In genomic region chr12:80017261-80017870, GRCh38 we compare ENCODE assay signal across 27 cellular contexts.
A peak's percentile ranks its signal among the peaks of the same experiment; 100 is the strongest.
DNase-seq lines count a peak whose midpoint lies in the region; FAIRE-seq and TF ChIP-seq lines count a peak whose summit lies in the region.
"Had no signal": no experiment of that assay in that cellular context is flagged by ENCODE, and none has a peak within 500 bp of the region (broad histone marks: within the 10 kb centered on the region; RNA-seq: fewer than 3 reads in every experiment).

No MANE protein-coding gene starts in this region.

- FAIRE-seq in H1 (lab: Jason Lieb, UNC): no peak
- FAIRE-seq: endothelial cell of umbilical vein, small intestine had no signal

- no peak overlapping the region for H3K27ac ChIP-seq in H1 (ENCODE audit: low read depth, low read length)
- peak overlapping the region; percentile 74 for H3K27ac ChIP-seq in muscle layer of colon (ENCODE audit: low read depth, low read length)
- peak overlapping the region; percentile 24 to 69 (median 48) for H3K27ac ChIP-seq in transverse colon

- TF ChIP-seq RAD21 in H1 (IDR thresholded peaks at IDR 0.05 in 1 of 2, conservative IDR thresholded peaks at IDR 0.05 in 1 of 2; ENCODE audit: low read depth in 2 of 2, low read length in 2 of 2): no peak

- no peaks in the 10 kb centered on the region for H3K36me3 ChIP-seq in H1 (ENCODE audit: control insufficient read depth in 2 of 4, insufficient read depth in 4 of 4, low read length in 3 of 4)
- no peaks in the 10 kb centered on the region for H3K36me3 ChIP-seq in muscle layer of colon (ENCODE audit: insufficient read depth, low read length)
- no peaks in the 10 kb centered on the region for H3K36me3 ChIP-seq in transverse colon
- H3K36me3 ChIP-seq: heart left ventricle, MG63, Peyer's patch, tibial nerve had no signal

- H2AK5ac ChIP-seq in H1 (ENCODE audit: low read depth, low read length): no peak overlapping the region

- WGBS in H1 (ENCODE audit: extremely low coverage in 1 of 2, insufficient coverage in 1 of 2, insufficient read length in 1 of 2, insufficient replicate concordance in 2 of 2, low coverage in 1 of 2, low lambda C conversion rate in 2 of 2, missing lambda C conversion rate in 1 of 2), 2 experiments: 95% methylated on average over 1 of the region's 1 CpG; no CpG with 5 or more reads in 1 of the 2 experiments
- 44 to 67% methylated on average over 1 of the region's 1 CpG for WGBS in transverse colon (ENCODE audit: low coverage in 1 of 2), 2 donors
- 50 to 56% methylated on average over 1 of the region's 1 CpG for WGBS in lower leg skin, 2 donors

- in situ Hi-C loops in SK-MEL-5 (cut with HindIII; ENCODE audit: low pct_unique_long_range_greater_than_20kb, low sequenced_read_pairs) (no loop called here), transverse colon (cut with MboI; ENCODE audit: low pct_ligation_motif_present in 1 of 4, low pct_unique_long_range_greater_than_20kb in 1 of 4, low sequenced_read_pairs in 3 of 4) (no loop called here)

- H3K4me2 ChIP-seq in H1 (ENCODE audit: insufficient read depth in 1 of 2, low read depth in 2 of 2, low read length in 2 of 2): no peak overlapping the region

- H3K23me2 ChIP-seq in H1 (ENCODE audit: low read depth, low read length): no peaks in the 10 kb centered on the region

- H4K8ac ChIP-seq in H1 (ENCODE audit: extremely low read depth, insufficient read depth, low read length): no peak overlapping the region

- H3K4me3 ChIP-seq in H1 (ENCODE audit: extremely low read depth in 1 of 4, insufficient read depth in 2 of 4, low read depth in 3 of 4, low read length in 4 of 4) (no peak overlapping the region), muscle layer of colon (ENCODE audit: low read depth in 1 of 2, low read length in 2 of 2) (peak overlapping the region in 1 of 2 donors; percentile 4), transverse colon (no peak overlapping the region), lower leg skin (ENCODE audit: low read depth, poor library complexity, severe bottlenecking) (no peak overlapping the region)
- H3K4me3 ChIP-seq: heart left ventricle, MG63, Peyer's patch, tibial nerve had no signal

- 0 out of 2 replicates have a peak overlapping the region, but pooled peaks have one; percentile 24 for H2AFZ ChIP-seq in H1 (ENCODE audit: low read length)

- POLR2A ChIA-PET in H1 (lab: Charles Lee; ENCODE audit: partially characterized antibody) (no interaction called here), HEK293T (lab: Yijun Ruan, JAX) (no interaction called here)

- H4K5ac ChIP-seq in H1 (ENCODE audit: insufficient read length, low read depth, low read length): no peak overlapping the region

- CTCF ChIA-PET in H1 (lab: Charles Lee; ENCODE audit: partially characterized antibody): no interaction called here
- CTCF ChIA-PET in HEK293T (lab: Yijun Ruan, JAX): no interaction called here

- peaks cover 0 to 4% (median 0%) of the 10 kb centered on the region in 4 experiments; a peak in 2 of 7 replicates for H3K4me1 ChIP-seq in H1 (replicated peaks in 1 of 4; ENCODE audit: control insufficient read depth in 3 of 4, insufficient read depth in 4 of 4, low read length in 3 of 4)
- H3K4me1 ChIP-seq in muscle layer of colon (ENCODE audit: insufficient read depth, low read length): peaks cover 24% of the 10 kb centered on the region
- H3K4me1 ChIP-seq in transverse colon: peaks cover 0 to 11% (median 0%) of the 10 kb centered on the region in 4 donors
- H3K4me1 ChIP-seq: Peyer's patch had no signal

- no peaks in the 10 kb centered on the region for H3K79me2 ChIP-seq in H1 (ENCODE audit: control insufficient read depth in 1 of 2, insufficient read depth in 2 of 2, low read length in 2 of 2)

- no peak overlapping the region for H3K18ac ChIP-seq in H1 (ENCODE audit: extremely low read depth, low read length)

- H4K91ac ChIP-seq in H1 (replicated peaks; ENCODE audit: insufficient read length, low read length): no peak overlapping the region

- intact Hi-C loops in transverse colon (cut with DNase I; ENCODE audit: low total_unique reads) (no loop called here), lower leg skin (cut with DNase I; ENCODE audit: low total_unique reads) (no loop called here)

- H2BK15ac ChIP-seq in H1 (ENCODE audit: low read length): no peak overlapping the region

- TF ChIP-seq POLR2A in H1 (IDR thresholded peaks at IDR 0.05; ENCODE audit: control extremely low read depth in 1 of 2, low read depth in 2 of 2, low read length in 2 of 2): no peak
- no peak for TF ChIP-seq POLR2A in transverse colon (IDR thresholded peaks at IDR 0.05)
- TF ChIP-seq POLR2A in lower leg skin (IDR thresholded peaks at IDR 0.05): no peak

- TF ChIP-seq CTCF in H1 (IDR thresholded peaks at IDR 0.05; ENCODE audit: control extremely low read depth in 1 of 3, insufficient read depth in 1 of 3, low read depth in 1 of 3, low read length in 3 of 3) (no peak), transverse colon (IDR thresholded peaks at IDR 0.05) (no peak), lower leg skin (IDR thresholded peaks at IDR 0.05) (no peak)

- H3K4ac ChIP-seq in H1 (replicated peaks; ENCODE audit: insufficient read length, low read depth, low read length): no peak overlapping the region

- no peaks in the 10 kb centered on the region for H4K20me1 ChIP-seq in H1 (replicated peaks in 1 of 2; ENCODE audit: control insufficient read depth in 1 of 2, insufficient read depth in 2 of 2, low read length in 2 of 2)

- no peak overlapping the region for H2BK12ac ChIP-seq in H1 (ENCODE audit: low read depth, low read length)

- H3K79me1 ChIP-seq in H1 (ENCODE audit: low read depth, low read length): no peaks in the 10 kb centered on the region

- no peaks in the 10 kb centered on the region for H3K27me3 ChIP-seq in H1 (replicated peaks in 1 of 4; ENCODE audit: control insufficient read depth in 3 of 4, extremely low read depth in 1 of 4, insufficient read depth in 3 of 4, low read length in 3 of 4)
- no peaks in the 10 kb centered on the region for H3K27me3 ChIP-seq in muscle layer of colon (ENCODE audit: control insufficient read depth in 1 of 2, insufficient read depth in 2 of 2, low read length in 2 of 2)
- H3K27me3 ChIP-seq in transverse colon: no peaks in the 10 kb centered on the region
- H3K27me3 ChIP-seq: heart left ventricle, MG63, Peyer's patch, tibial nerve had no signal

- H3K56ac ChIP-seq in H1 (replicated peaks; ENCODE audit: insufficient read length, low read depth, low read length): no peak overlapping the region

- TF ChIP-seq EP300 in H1 (IDR thresholded peaks at IDR 0.05; ENCODE audit: borderline replicate concordance in 1 of 2, low read depth in 2 of 2, low read length in 2 of 2) (no peak), transverse colon (IDR thresholded peaks at IDR 0.05; ENCODE audit: low read depth) (no peak)

- H3K14ac ChIP-seq in H1 (ENCODE audit: insufficient read length): no peak overlapping the region

- no peak overlapping the region for H2BK20ac ChIP-seq in H1 (ENCODE audit: low read length)

- H2BK5ac ChIP-seq in H1 (ENCODE audit: low read depth, low read length): no peak overlapping the region

- no peak overlapping the region for H3K23ac ChIP-seq in H1 (ENCODE audit: insufficient read length)

- H3K9me3 ChIP-seq in H1 (ENCODE audit: insufficient read depth in 2 of 2, low read depth in 1 of 2, low read length in 1 of 2): 0 out of 4 replicates have a peak, but pooled peaks cover 0 to 1% of the 10 kb centered on the region in 2 experiments
- peaks cover 2% of the 10 kb centered on the region for H3K9me3 ChIP-seq in muscle layer of colon (ENCODE audit: low read length)
- no peaks in the 10 kb centered on the region for H3K9me3 ChIP-seq in transverse colon
- H3K9me3 ChIP-seq: MG63, Peyer's patch had no signal

- H3K9ac ChIP-seq in H1 (replicated peaks in 1 of 4; ENCODE audit: extremely low read depth in 1 of 4, low read depth in 3 of 4, low read length in 3 of 4): no peak overlapping the region
- H3K9ac ChIP-seq in muscle layer of colon (ENCODE audit: low read length): no peak overlapping the region

- DNase-seq in SK-MEL-5 (ENCODE audit: low read depth, low spot score) (peak; percentile 71), H1 (ENCODE audit: low read depth in 1 of 2, low spot score in 2 of 2) (no peak), transverse colon (no peak), HEK293T (ENCODE audit: extremely low spot score) (no peak), lower leg skin (ENCODE audit: low spot score in 2 of 2) (no peak)
- no peak for DNase-seq in activated CD4-positive, alpha-beta T cell treated with anti-CD3 and anti-CD28 coated beads for 1 hour
- DNase-seq: activated CD4-positive, alpha-beta memory T cell treated with anti-CD3 and anti-CD28 coated beads, Interleukin-2, amount 10 ng/mL, durations not matched to agents 7 days and 5 days; activated CD8-positive, alpha-beta memory T cell treated with anti-CD3 and anti-CD28 coated beads, Interleukin-2, amount 50 U/mL, for 48 hours; activated naive CD8-positive, alpha-beta T cell treated with anti-CD3 and anti-CD28 coated beads, Interleukin-2, amount 10 ng/mL, durations not matched to agents 7 days and 5 days; HCEC 1CT; heart left ventricle; KBM-7; mesenchymal stem cell; MG63; NCI-H2029 treated with DMSO at 0.1 percent for 48 hours; NCI-H2227 treated with DMSO at 0.1 percent for 48 hours; occipital lobe; Peyer's patch; retina; SHP77 treated with DMSO at 0.1 percent for 48 hours; small intestine; stimulated activated CD8-positive, alpha-beta memory T cell treated with anti-CD3 and anti-CD28 coated beads, Interleukin-4, amount 100 ng/mL, for 48 hours; stimulated activated naive CD8-positive, alpha-beta T cell treated with anti-CD3 and anti-CD28 coated beads, Interleukin-15, amount 100 ng/mL, for 72 hours; T-helper 1 cell had no signal

- H2BK120ac ChIP-seq in H1 (replicated peaks; ENCODE audit: low read depth, low read length): no peak overlapping the region

TF ChIP-seq in H1, 55 proteins besides CTCF, POLR2A, EP300 and RAD21:
- no peak for TF ChIP-seq ATF3 (IDR thresholded peaks at IDR 0.05; ENCODE audit: insufficient read depth, low read depth, low read length)

TF ChIP-seq in HEK293T, 16 proteins besides CTCF, POLR2A, EP300 and RAD21 (continues in another document):
- TF ChIP-seq CTBP1 (IDR thresholded peaks at IDR 0.05; ENCODE audit: borderline replicate concordance) (no peak), SP1 (IDR thresholded peaks at IDR 0.05) (no peak), FOXK2 (IDR thresholded peaks at IDR 0.05) (no peak), FOXM1 (IDR thresholded peaks at IDR 0.05; ENCODE audit: borderline replicate concordance) (no peak), PKNOX1 (IDR thresholded peaks at IDR 0.05) (no peak), LEF1 (IDR thresholded peaks at IDR 0.05; ENCODE audit: borderline replicate concordance) (no peak), TARDBP (IDR thresholded peaks at IDR 0.05) (no peak), ELF4 (IDR thresholded peaks at IDR 0.05) (no peak)
